In the genomic region with DNA sequence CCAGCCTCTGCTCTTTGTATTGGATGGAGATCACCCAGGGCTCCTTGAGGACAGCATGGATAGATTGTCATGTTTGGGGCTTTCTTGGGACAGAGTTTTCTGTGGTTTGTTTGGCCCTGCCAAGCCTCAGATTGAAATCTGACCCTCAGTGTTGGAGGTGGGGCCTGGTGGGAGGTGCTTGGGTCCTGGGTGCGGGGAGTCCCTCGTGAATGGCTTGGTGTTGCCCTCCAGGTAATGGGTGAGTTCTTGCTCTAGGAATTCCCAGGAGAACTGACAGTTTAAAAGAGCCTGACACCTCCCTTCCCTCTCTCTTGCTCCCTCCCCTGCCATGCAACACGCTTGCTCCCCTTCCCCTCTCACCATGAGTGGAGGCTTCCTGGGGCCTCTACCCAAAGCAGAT, we compare ENCODE assay signal across 17 cellular contexts. TPM values are rescaled to one million over a fixed set of nuclear protein-coding genes. Genes with fewer than 3 reads are reported as not detected.
A peak's percentile ranks its signal among the peaks of the same experiment; 100 is the strongest.
DNase-seq lines count a peak whose midpoint lies in the region; ATAC-seq lines count a peak whose summit lies in the region.
"Had no signal": no experiment of that assay in that cellular context is flagged by ENCODE, and none has a peak within 500 bp of the region (broad histone marks: within the 10 kb centered on the region; RNA-seq: fewer than 3 reads in every experiment).

No MANE protein-coding gene starts in this region.

- POLR2A ChIA-PET in activated CD4-positive, alpha-beta memory T cell treated with anti-CD3 and anti-CD28 coated beads for 36 hours (lab: Charles Lee): no interaction called here

- H3K4me1 ChIP-seq in BLaER1: peaks cover 72% of the 10 kb centered on the region
- H3K4me1 ChIP-seq: HAP-1 had no signal

- ATAC-seq in left lobe of liver (no peak), sciatic nerve (no peak)
- ATAC-seq: GM12878 had no signal

- intact Hi-C loops in activated CD4-positive, alpha-beta memory T cell treated with anti-CD3 and anti-CD28 coated beads for 36 hours (cut with micrococcal nuclease): no loop called here
- intact Hi-C loops in sciatic nerve (cut with DNase I): no loop called here

- H3K9me3 ChIP-seq in BLaER1: no peaks in the 10 kb centered on the region
- H3K9me3 ChIP-seq: HAP-1 had no signal

- H3K36me3 ChIP-seq in BLaER1: no peaks in the 10 kb centered on the region
- H3K36me3 ChIP-seq: HAP-1 had no signal

- no peaks in the 10 kb centered on the region for H3K4me1 Mint-ChIP-seq in activated CD4-positive, alpha-beta memory T cell treated with anti-CD3 and anti-CD28 coated beads for 36 hours (ENCODE audit: low read depth)

- H3K36me3 Mint-ChIP-seq in activated CD4-positive, alpha-beta memory T cell treated with anti-CD3 and anti-CD28 coated beads for 36 hours: no peaks in the 10 kb centered on the region

- peak; percentile 2 for DNase-seq in activated CD4-positive, alpha-beta memory T cell treated with anti-CD3 and anti-CD28 coated beads for 36 hours
- peak; percentile 3 for DNase-seq in left lobe of liver (ENCODE audit: low spot score)
- DNase-seq in sciatic nerve (ENCODE audit: low spot score): peak; percentile 23
- no peak for DNase-seq in activated T-cell treated with anti-CD3 and anti-CD28 coated beads for 4 hours
- DNase-seq in hypothalamus (lab: John Stamatoyannopoulos, UW): no peak
- DNase-seq in T-helper 1 cell: no peak
- no peak for DNase-seq in NCI-H82 (lab: John Stamatoyannopoulos, UW)
- DNase-seq: 8988T, AML-193, C1 segment of cervical spinal cord, Calu3, DMS 273 treated with DMSO at 0.1 percent for 48 hours, GOT3 had no signal

- CTCF ChIA-PET in activated CD4-positive, alpha-beta memory T cell treated with anti-CD3 and anti-CD28 coated beads for 36 hours (lab: Charles Lee): no interaction called here

- H3K27ac Mint-ChIP-seq in activated CD4-positive, alpha-beta memory T cell treated with anti-CD3 and anti-CD28 coated beads for 36 hours: no peak overlapping the region
- H3K27ac Mint-ChIP-seq: CD4-positive, alpha-beta T cell had no signal

- H4K20me1 ChIP-seq in BLaER1: no peaks in the 10 kb centered on the region

- peaks cover 7% of the 10 kb centered on the region for H3K27me3 Mint-ChIP-seq in activated CD4-positive, alpha-beta memory T cell treated with anti-CD3 and anti-CD28 coated beads for 36 hours

- peak overlapping the region; percentile 92 for H3K4me2 ChIP-seq in BLaER1

- H3K9me3 Mint-ChIP-seq in activated CD4-positive, alpha-beta memory T cell treated with anti-CD3 and anti-CD28 coated beads for 36 hours: no peaks in the 10 kb centered on the region
- H3K9me3 Mint-ChIP-seq: CD4-positive, alpha-beta T cell had no signal

- H3K9ac ChIP-seq in BLaER1: no peak overlapping the region

- H3K27ac ChIP-seq in BLaER1: no peak overlapping the region

- no peak overlapping the region for H3K4me3 Mint-ChIP-seq in activated CD4-positive, alpha-beta memory T cell treated with anti-CD3 and anti-CD28 coated beads for 36 hours
- H3K4me3 Mint-ChIP-seq: CD4-positive, alpha-beta T cell had no signal

- H3K27me3 ChIP-seq in BLaER1: no peaks in the 10 kb centered on the region

- H3K4me3 ChIP-seq in BLaER1: no peak overlapping the region
- H3K4me3 ChIP-seq: GM12878, HAP-1 had no signal

RNA-seq across cellular contexts. Expression of a gene that starts 48.6 kb away (rescaled TPM):
- total RNA-seq in activated CD4-positive, alpha-beta memory T cell treated with anti-CD3 and anti-CD28 coated beads for 36 hours: not detected
- total RNA-seq in left lobe of liver (1.8 TPM), sciatic nerve (40.7 TPM)
- total RNA-seq: CD4-positive, alpha-beta T cell; GM12878 had no signal

Comparison
In these comparisons a context has a peak if more than half of its experiments do, and no peak if none do; other contexts are left out.
1. DNase-seq: peak in activated CD4-positive, alpha-beta memory T cell treated with anti-CD3 and anti-CD28 coated beads for 36 hours (single experiment), left lobe of liver (single experiment) and sciatic nerve (single experiment); none in activated T-cell treated with anti-CD3 and anti-CD28 coated beads for 4 hours (single experiment), hypothalamus (0 of 51), T-helper 1 cell (0 of 5) and NCI-H82 (single experiment).
2. RNA of a gene that starts 48.6 kb away (total RNA-seq): 40.7 TPM in sciatic nerve (single experiment); 1.8 TPM in left lobe of liver (single experiment) and not detected in activated CD4-positive, alpha-beta memory T cell treated with anti-CD3 and anti-CD28 coated beads for 36 hours; every median in the first group is over 10 times any median in the second.